In genomic region chr3:37811625-37812356, GRCh38 we compare ENCODE assay signal across 1 cellular context.
TF ChIP-seq lines count a peak whose summit lies in the region.

No MANE protein-coding gene starts in this region.

TF ChIP-seq in HepG2, 621 proteins besides CTCF, POLR2A, EP300 and RAD21 (continued from another document):
- TF ChIP-seq GPN1 (CRISPR knock-in tag; IDR thresholded peaks at IDR 0.05; ENCODE audit: borderline replicate concordance): no peak
TF ChIP-seq in HepG2: peak in this region for 1.
